1 cellular context compared by ENCODE assay signal in genomic region chr3:107897471-107898180, GRCh38.
TF ChIP-seq lines count a peak whose summit lies in the region.

No MANE protein-coding gene starts in this region.

TF ChIP-seq in GM23338, 12 proteins besides CTCF, POLR2A, EP300 and RAD21 (continued from another document):
- TF ChIP-seq ZNF462 (CRISPR knock-in tag; IDR thresholded peaks at IDR 0.05), result no peak
- no peak for TF ChIP-seq ZNF114 (CRISPR knock-in tag; IDR thresholded peaks at IDR 0.05)
